10 cellular contexts compared by ENCODE assay signal in genomic region chr15:57158589-57158988, GRCh38.
DNase-seq lines count a peak whose midpoint lies in the region; ATAC-seq and TF ChIP-seq lines count a peak whose summit lies in the region.
"Had no signal": no experiment of that assay in that cellular context is flagged by ENCODE, and none has a peak within 500 bp of the region (broad histone marks: within the 10 kb centered on the region; RNA-seq: fewer than 3 reads in every experiment).

No MANE protein-coding gene starts in this region.

- H3K27me3 ChIP-seq in tibial artery: no peaks in the 10 kb centered on the region
- no peaks in the 10 kb centered on the region for H3K27me3 ChIP-seq in esophagus muscularis mucosa
- H3K27me3 ChIP-seq: BLaER1 treated with 17β-estradiol and CSF1 and Interleukin-3, amounts not matched to agents 10 nM and 100 nM had no signal

- H3K4me1 ChIP-seq in tibial artery: peaks cover 0 to 56% (median 19%) of the 10 kb centered on the region in 4 donors
- peaks cover 17 to 60% (median 45%) of the 10 kb centered on the region in 4 donors for H3K4me1 ChIP-seq in esophagus muscularis mucosa

- intact Hi-C loops in Right ventricle myocardium superior (cut with DNase I) (no loop called here), cardiac septum (cut with DNase I) (loop anchor here (10.0 kb wide), 1 partner anchor 366 kb away; no protein-coding TSS in a partner anchor), tibial artery (cut with DNase I; ENCODE audit: low total_unique reads) (no loop called here), esophagus muscularis mucosa (cut with DNase I) (no loop called here)

- H3K27ac ChIP-seq in substantia nigra (ENCODE audit: low read depth, low read length, poor library complexity, severe bottlenecking): peak overlapping the region; percentile 17
- no peak overlapping the region for H3K27ac ChIP-seq in tibial artery
- no peak overlapping the region for H3K27ac ChIP-seq in esophagus muscularis mucosa (replicated peaks in 1 of 4)
- H3K27ac ChIP-seq: BLaER1 treated with 17β-estradiol and CSF1 and Interleukin-3, amounts not matched to agents 10 nM and 100 nM had no signal

- TF ChIP-seq CTCF in tibial artery (IDR thresholded peaks at IDR 0.05): no peak
- no peak for TF ChIP-seq CTCF in esophagus muscularis mucosa (IDR thresholded peaks at IDR 0.05)

- H3K36me3 ChIP-seq in tibial artery (no peaks in the 10 kb centered on the region), esophagus muscularis mucosa (no peaks in the 10 kb centered on the region)

- ATAC-seq in Right ventricle myocardium superior (ENCODE audit: poor library complexity): peak; percentile 76

- DNase-seq in Right ventricle myocardium superior (no peak), cardiac septum (ENCODE audit: low spot score) (no peak), SHP77 treated with DMSO at 0.1 percent for 48 hours (lab: John Stamatoyannopoulos, UW) (peak; percentile 79), globus pallidus (ENCODE audit: low spot score) (peak; percentile 91), substantia nigra (lab: John Stamatoyannopoulos, UW) (peak in 25 of 49 donors; percentile 9 to 67 (median 29)), tibial artery (no peak), esophagus muscularis mucosa (ENCODE audit: extremely low spot score) (no peak), NCI-H524 treated with DMSO at 0.1 percent for 48 hours (lab: John Stamatoyannopoulos, UW) (no peak)
- DNase-seq: activated CD8-positive, alpha-beta memory T cell treated with anti-CD3 and anti-CD28 coated beads for 24 hours had no signal

- no peaks in the 10 kb centered on the region for H3K9me3 ChIP-seq in tibial artery
- H3K9me3 ChIP-seq in esophagus muscularis mucosa: no peaks in the 10 kb centered on the region

- no peak for TF ChIP-seq EP300 in esophagus muscularis mucosa (IDR thresholded peaks at IDR 0.05)

- H3K4me3 ChIP-seq in tibial artery (no peak overlapping the region), esophagus muscularis mucosa (no peak overlapping the region)
- H3K4me3 ChIP-seq: BLaER1 treated with 17β-estradiol and CSF1 and Interleukin-3, amounts not matched to agents 10 nM and 100 nM had no signal

- no peak for TF ChIP-seq POLR2A in esophagus muscularis mucosa (IDR thresholded peaks at IDR 0.05; ENCODE audit: low read depth)

Comparison
In these comparisons a context has a peak if more than half of its experiments do, and no peak if none do; other contexts are left out.
1. DNase-seq: peak in SHP77 treated with DMSO at 0.1 percent for 48 hours (single experiment), globus pallidus (single experiment) and substantia nigra (25 of 49); none in Right ventricle myocardium superior (single experiment), cardiac septum (single experiment), tibial artery (0 of 2), esophagus muscularis mucosa (single experiment) and NCI-H524 treated with DMSO at 0.1 percent for 48 hours (single experiment).